8 cellular contexts compared by ENCODE assay signal in the genomic region with DNA sequence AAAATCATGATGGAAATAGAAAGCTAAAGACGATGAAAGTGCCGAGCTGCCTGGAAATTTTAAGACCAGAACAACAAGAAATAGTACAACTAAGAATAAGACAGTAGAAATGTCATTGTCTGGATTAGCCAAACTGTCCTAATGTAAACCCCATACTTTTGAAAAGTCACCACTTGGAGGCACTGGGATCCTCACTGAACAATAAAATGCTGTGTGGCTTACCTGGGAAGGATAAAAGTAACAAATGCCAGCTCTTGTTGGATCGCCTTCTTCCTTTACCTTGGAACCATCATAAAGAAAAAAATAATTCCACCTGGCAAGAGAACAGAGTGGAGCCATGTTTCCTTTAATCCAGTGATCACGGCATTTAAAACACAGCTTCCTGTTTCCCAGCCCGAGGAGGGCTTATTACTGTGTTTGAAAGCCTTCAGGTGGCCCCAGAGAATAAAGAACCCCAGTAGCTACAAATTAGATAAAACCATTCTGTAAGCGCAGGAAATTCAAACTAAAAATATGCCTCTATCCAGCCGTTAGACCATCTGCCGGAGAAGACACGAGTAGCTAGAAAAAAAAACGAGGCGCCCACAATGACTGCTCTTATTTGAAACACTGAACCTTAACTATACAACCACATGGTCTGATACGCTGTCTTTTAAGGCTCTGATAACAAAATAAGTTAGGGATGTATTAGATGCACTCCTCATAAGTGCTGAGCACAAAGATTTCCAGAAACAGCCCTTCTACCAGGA. TPM values are rescaled to one million over a fixed set of nuclear protein-coding genes. Genes with fewer than 3 reads are reported as not detected.
DNase-seq lines count a peak whose midpoint lies in the region; ATAC-seq and TF ChIP-seq lines count a peak whose summit lies in the region.

No MANE protein-coding gene starts in this region.

- no peak overlapping the region for H2AFZ ChIP-seq in hepatocyte

- peaks cover 20% of the 10 kb centered on the region for H3K4me1 ChIP-seq in hepatocyte (ENCODE audit: insufficient read depth)

- H3K4me3 Mint-ChIP-seq in activated naive CD4-positive, alpha-beta T cell treated with anti-CD3 and anti-CD28 coated beads, Interleukin-2, amount 10 ng/mL, durations not matched to agents 7 days and 5 days: peak overlapping the region; percentile 51
- H3K4me3 Mint-ChIP-seq in T-helper 2 cell treated with Interferon-gamma antibody and Interleukin-4, amounts not matched to agents 5 μg/mL and 100 μg/mL, for 36 hours: peak overlapping the region; percentile 84
- peak overlapping the region; percentile 65 for H3K4me3 Mint-ChIP-seq in type B pancreatic cell

- TF ChIP-seq CTCF in hepatocyte (IDR thresholded peaks at IDR 0.05; ENCODE audit: poor library complexity) (no peak), type B pancreatic cell (conservative IDR thresholded peaks at IDR 0.05) (no peak)

- no peak overlapping the region for H3K4me3 ChIP-seq in hepatocyte

- no peaks in the 10 kb centered on the region for H3K9me3 ChIP-seq in hepatocyte (ENCODE audit: low read depth)

- H3K36me3 Mint-ChIP-seq in activated naive CD4-positive, alpha-beta T cell treated with anti-CD3 and anti-CD28 coated beads, Interleukin-2, amount 10 ng/mL, durations not matched to agents 7 days and 5 days: peaks cover 43% of the 10 kb centered on the region
- H3K36me3 Mint-ChIP-seq in T-helper 2 cell treated with Interferon-gamma antibody and Interleukin-4, amounts not matched to agents 5 μg/mL and 100 μg/mL, for 36 hours (ENCODE audit: low read depth): peaks cover 34% of the 10 kb centered on the region
- peaks cover 15% of the 10 kb centered on the region for H3K36me3 Mint-ChIP-seq in type B pancreatic cell

- H3K4me2 ChIP-seq in hepatocyte: peak overlapping the region; percentile 71

- peak overlapping the region; percentile 75 for H3K27ac ChIP-seq in hepatocyte

- no peaks in the 10 kb centered on the region for H3K9me3 Mint-ChIP-seq in activated naive CD4-positive, alpha-beta T cell treated with anti-CD3 and anti-CD28 coated beads, Interleukin-2, amount 10 ng/mL, durations not matched to agents 7 days and 5 days
- no peaks in the 10 kb centered on the region for H3K9me3 Mint-ChIP-seq in T-helper 2 cell treated with Interferon-gamma antibody and Interleukin-4, amounts not matched to agents 5 μg/mL and 100 μg/mL, for 36 hours
- no peaks in the 10 kb centered on the region for H3K9me3 Mint-ChIP-seq in type B pancreatic cell

- no peaks in the 10 kb centered on the region for H4K20me1 ChIP-seq in hepatocyte (ENCODE audit: insufficient read depth, poor library complexity, severe bottlenecking)

- no peak for DNase-seq in activated naive CD4-positive, alpha-beta T cell treated with anti-CD3 and anti-CD28 coated beads, Interleukin-2, amount 10 ng/mL, durations not matched to agents 7 days and 5 days
- no peak for DNase-seq in activated naive CD4-positive, alpha-beta T cell (lab: John Stamatoyannopoulos, UW)
- no peak for DNase-seq in T-helper 2 cell treated with Interferon-gamma antibody and Interleukin-4, amounts not matched to agents 5 μg/mL and 100 μg/mL, for 36 hours (ENCODE audit: low spot score)
- DNase-seq in hepatocyte (ENCODE audit: low spot score) (no peak), type B pancreatic cell (ENCODE audit: extremely low spot score, unreplicated experiment) (no peak)
- no peak for DNase-seq in stimulated activated CD8-positive, alpha-beta memory T cell treated with anti-CD3 and anti-CD28 coated beads, Interleukin-4, amount 100 ng/mL, for 48 hours
- DNase-seq in activated CD4-positive, alpha-beta T cell treated with anti-CD3 and anti-CD28 coated beads for 48 hours: no peak

- H3K27me3 ChIP-seq in hepatocyte: no peaks in the 10 kb centered on the region

- peaks cover 47% of the 10 kb centered on the region for H3K79me2 ChIP-seq in hepatocyte

- CTCF ChIA-PET in activated naive CD4-positive, alpha-beta T cell treated with anti-CD3 and anti-CD28 coated beads, Interleukin-2, amount 10 ng/mL, durations not matched to agents 7 days and 5 days (lab: Charles Lee): interaction anchor here (0.6 to 2.2 kb wide), 12 partner anchors 16 to 195 kb away, joined by 3 to 12 read pairs (median 4); no protein-coding TSS in a partner anchor

- H3K4me1 Mint-ChIP-seq in activated naive CD4-positive, alpha-beta T cell treated with anti-CD3 and anti-CD28 coated beads, Interleukin-2, amount 10 ng/mL, durations not matched to agents 7 days and 5 days: peaks cover 66% of the 10 kb centered on the region
- peaks cover 64% of the 10 kb centered on the region for H3K4me1 Mint-ChIP-seq in T-helper 2 cell treated with Interferon-gamma antibody and Interleukin-4, amounts not matched to agents 5 μg/mL and 100 μg/mL, for 36 hours (ENCODE audit: low read depth)
- H3K4me1 Mint-ChIP-seq in type B pancreatic cell (ENCODE audit: unreplicated experiment): peaks cover 41% of the 10 kb centered on the region

- H3K36me3 ChIP-seq in hepatocyte (replicated peaks; ENCODE audit: insufficient read depth, low read depth): no peaks in the 10 kb centered on the region

- peak overlapping the region; percentile 58 for H3K27ac Mint-ChIP-seq in activated naive CD4-positive, alpha-beta T cell treated with anti-CD3 and anti-CD28 coated beads, Interleukin-2, amount 10 ng/mL, durations not matched to agents 7 days and 5 days
- peak overlapping the region; percentile 94 for H3K27ac Mint-ChIP-seq in T-helper 2 cell treated with Interferon-gamma antibody and Interleukin-4, amounts not matched to agents 5 μg/mL and 100 μg/mL, for 36 hours
- peak overlapping the region; percentile 58 for H3K27ac Mint-ChIP-seq in type B pancreatic cell

- H3K9me2 ChIP-seq in hepatocyte (replicated peaks; ENCODE audit: insufficient read depth): no peaks in the 10 kb centered on the region

- ATAC-seq in GM21717 (IDR thresholded peaks at IDR 0.05; ENCODE audit: unreplicated experiment): no peak

- H3K27me3 Mint-ChIP-seq in activated naive CD4-positive, alpha-beta T cell treated with anti-CD3 and anti-CD28 coated beads, Interleukin-2, amount 10 ng/mL, durations not matched to agents 7 days and 5 days: no peaks in the 10 kb centered on the region
- H3K27me3 Mint-ChIP-seq in T-helper 2 cell treated with Interferon-gamma antibody and Interleukin-4, amounts not matched to agents 5 μg/mL and 100 μg/mL, for 36 hours (ENCODE audit: low read depth): no peaks in the 10 kb centered on the region
- H3K27me3 Mint-ChIP-seq in type B pancreatic cell: no peaks in the 10 kb centered on the region

- WGBS in hepatocyte (ENCODE audit: low lambda C conversion rate, missing lambda C conversion rate): 69% methylated on average over 12 of the region's 12 CpGs

RNA-seq across cellular contexts. Expression of a gene that starts 4.4 kb away (rescaled TPM):
- total RNA-seq in hepatocyte: 20.5 and 36.7 TPM in 2 replicates
- polyA plus RNA-seq in hepatocyte: 20.2 and 28.5 TPM in 2 replicates
- 38.1 and 46.1 TPM in 2 replicates for total RNA-seq in type B pancreatic cell (ENCODE audit: low replicate concordance)

RNA-seq across cellular contexts. Expression of a gene that starts 4.5 kb away (rescaled TPM):
- total RNA-seq in hepatocyte: 26.4 and 31.2 TPM in 2 replicates
- 29.5 and 31.9 TPM in 2 replicates for polyA plus RNA-seq in hepatocyte
- total RNA-seq in type B pancreatic cell (ENCODE audit: low replicate concordance): 26.9 and 27.7 TPM in 2 replicates

RNA-seq across cellular contexts. Expression of a gene that starts 33.1 kb away (rescaled TPM):
- total RNA-seq in hepatocyte: 16.1 and 19.6 TPM in 2 replicates
- polyA plus RNA-seq in hepatocyte: 21.3 and 30.4 TPM in 2 replicates
- total RNA-seq in type B pancreatic cell (ENCODE audit: low replicate concordance): 32.7 and 40.3 TPM in 2 replicates

RNA-seq across cellular contexts. Expression of a gene that starts 50.2 kb away (rescaled TPM):
- total RNA-seq in hepatocyte: 1.2 and 1.4 TPM in 2 replicates
- polyA plus RNA-seq in hepatocyte: 1.7 and 2.6 TPM in 2 replicates
- total RNA-seq in type B pancreatic cell (ENCODE audit: low replicate concordance): 1.1 and 2.4 TPM in 2 replicates
